1 cellular context compared by ENCODE assay signal in the genomic region with DNA sequence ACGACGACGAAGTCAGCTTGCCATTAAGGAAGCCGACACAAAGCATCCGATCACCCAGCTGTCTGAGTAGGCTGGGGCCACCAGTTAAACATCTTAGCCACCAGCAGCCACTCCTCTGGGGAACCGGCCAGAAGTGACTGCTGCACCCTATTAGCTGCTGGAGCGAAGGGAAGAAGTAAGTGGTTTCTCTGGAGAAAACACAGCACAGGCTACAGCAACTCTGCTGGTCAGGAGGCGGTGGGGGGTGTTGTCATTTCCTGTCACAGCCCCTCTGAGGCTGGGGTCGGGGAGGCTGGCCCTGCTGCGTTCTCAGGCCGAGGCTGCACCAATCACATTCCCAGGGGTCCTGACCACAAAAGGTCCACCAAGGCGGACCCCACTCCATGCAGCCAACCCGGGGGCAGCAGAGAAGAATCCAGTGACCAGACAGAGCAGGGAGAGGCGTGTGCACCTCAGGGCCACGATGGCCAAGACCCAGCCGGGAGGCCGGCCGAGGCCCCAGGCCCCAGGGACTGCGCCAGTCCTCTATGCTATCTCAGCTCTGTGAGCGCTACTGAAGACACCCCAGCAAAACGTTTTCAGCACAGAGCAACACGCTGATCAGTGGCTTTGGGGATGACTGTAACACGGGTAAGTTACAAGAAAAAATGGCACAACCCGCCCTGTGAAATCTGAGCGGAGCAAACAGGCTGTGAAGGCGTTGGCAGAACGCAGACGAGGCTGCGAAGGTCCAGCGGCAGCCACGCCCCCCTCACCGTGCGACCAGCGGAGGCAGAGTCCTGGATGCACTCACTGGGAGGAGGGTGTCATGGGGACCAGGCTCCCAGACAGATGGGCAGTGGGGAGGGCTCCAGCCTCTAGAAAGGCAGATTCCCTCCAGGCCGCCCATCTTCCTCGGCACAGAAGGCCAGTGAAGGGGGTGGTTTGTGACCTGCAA.
TF ChIP-seq lines count a peak whose summit lies in the region.

No MANE protein-coding gene starts in this region.

TF ChIP-seq in IMR-90, 13 proteins besides CTCF, POLR2A, EP300 and RAD21:
- TF ChIP-seq BHLHE40 (IDR thresholded peaks at IDR 0.05; ENCODE audit: low read depth, low read length) (no peak), RCOR1 (IDR thresholded peaks at IDR 0.05; ENCODE audit: insufficient replicate concordance, low read length) (no peak), FOS (IDR thresholded peaks at IDR 0.05; ENCODE audit: low read depth, low read length) (no peak), CEBPB (IDR thresholded peaks at IDR 0.05; ENCODE audit: low read depth, low read length) (no peak), MXI1 (IDR thresholded peaks at IDR 0.05; ENCODE audit: borderline replicate concordance, low read depth, low read length) (no peak), MAZ (IDR thresholded peaks at IDR 0.05; ENCODE audit: borderline replicate concordance, low read depth, low read length) (no peak), SMC3 (IDR thresholded peaks at IDR 0.05; ENCODE audit: low read depth, low read length) (no peak), MAFK (IDR thresholded peaks at IDR 0.05; ENCODE audit: low read depth, low read length) (no peak), RFX5 (IDR thresholded peaks at IDR 0.05; ENCODE audit: low read depth, low read length) (no peak), CHD1 (IDR thresholded peaks at IDR 0.05; ENCODE audit: low read depth, low read length) (no peak), NFE2L2 (IDR thresholded peaks at IDR 0.05; ENCODE audit: low read depth, low read length) (no peak)
- TF ChIP-seq, protein P1, sequence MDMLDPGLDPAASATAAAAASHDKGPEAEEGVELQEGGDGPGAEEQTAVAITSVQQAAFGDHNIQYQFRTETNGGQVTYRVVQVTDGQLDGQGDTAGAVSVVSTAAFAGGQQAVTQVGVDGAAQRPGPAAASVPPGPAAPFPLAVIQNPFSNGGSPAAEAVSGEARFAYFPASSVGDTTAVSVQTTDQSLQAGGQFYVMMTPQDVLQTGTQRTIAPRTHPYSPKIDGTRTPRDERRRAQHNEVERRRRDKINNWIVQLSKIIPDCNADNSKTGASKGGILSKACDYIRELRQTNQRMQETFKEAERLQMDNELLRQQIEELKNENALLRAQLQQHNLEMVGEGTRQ (IDR thresholded peaks at IDR 0.05; ENCODE audit: low read depth, low read length): no peak
- TF ChIP-seq, protein P2, sequence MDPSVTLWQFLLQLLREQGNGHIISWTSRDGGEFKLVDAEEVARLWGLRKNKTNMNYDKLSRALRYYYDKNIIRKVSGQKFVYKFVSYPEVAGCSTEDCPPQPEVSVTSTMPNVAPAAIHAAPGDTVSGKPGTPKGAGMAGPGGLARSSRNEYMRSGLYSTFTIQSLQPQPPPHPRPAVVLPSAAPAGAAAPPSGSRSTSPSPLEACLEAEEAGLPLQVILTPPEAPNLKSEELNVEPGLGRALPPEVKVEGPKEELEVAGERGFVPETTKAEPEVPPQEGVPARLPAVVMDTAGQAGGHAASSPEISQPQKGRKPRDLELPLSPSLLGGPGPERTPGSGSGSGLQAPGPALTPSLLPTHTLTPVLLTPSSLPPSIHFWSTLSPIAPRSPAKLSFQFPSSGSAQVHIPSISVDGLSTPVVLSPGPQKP (IDR thresholded peaks at IDR 0.05; ENCODE audit: borderline replicate concordance, low read depth, low read length): no peak
